1 cellular context compared by ENCODE assay signal in genomic region chr17:6746665-6747064, GRCh38. TPM values are rescaled to one million over a fixed set of nuclear protein-coding genes. Genes with fewer than 3 reads are reported as not detected.
"Had no signal": no experiment of that assay in that cellular context is flagged by ENCODE, and none has a peak within 500 bp of the region (broad histone marks: within the 10 kb centered on the region; RNA-seq: fewer than 3 reads in every experiment).

No MANE protein-coding gene starts in this region.

RNA-seq across cellular contexts. Expression of gene SLC13A5, which starts 33.5 kb away (rescaled TPM):
- polyA plus RNA-seq: fibroblast of lung had no signal
